9 cellular contexts compared by ENCODE assay signal in genomic region chr1:183841950-183842816, GRCh38. TPM values are rescaled to one million over a fixed set of nuclear protein-coding genes. Genes with fewer than 3 reads are reported as not detected.
A peak's percentile ranks its signal among the peaks of the same experiment; 100 is the strongest.
DNase-seq lines count a peak whose midpoint lies in the region; ATAC-seq and TF ChIP-seq lines count a peak whose summit lies in the region.
"Had no signal": no experiment of that assay in that cellular context is flagged by ENCODE, and none has a peak within 500 bp of the region (broad histone marks: within the 10 kb centered on the region; RNA-seq: fewer than 3 reads in every experiment).

No MANE protein-coding gene starts in this region.

- no peak overlapping the region for H2AFZ ChIP-seq in ACC112 (ENCODE audit: low read length, unreplicated experiment)
- peak overlapping the region; percentile 53 for H2AFZ ChIP-seq in PC-3 (ENCODE audit: low read length)

- H3K9ac ChIP-seq in PC-3 (ENCODE audit: low read length), result peak overlapping the region; percentile 48; the same call in 1 of the 2 replicates
- no peak overlapping the region for H3K9ac ChIP-seq in mucosa of rectum (ENCODE audit: low read depth in 1 of 2, low read length in 2 of 2)

- DNase-seq in PC-3, result peak; percentile 76
- no peak for DNase-seq in HPDE6-E6E7 (ENCODE audit: extremely low spot score)
- DNase-seq in anterior cingulate cortex (lab: John Stamatoyannopoulos, UW), result no peak

- POLR2A ChIA-PET in PC-3 (lab: Charles Lee; ENCODE audit: unreplicated experiment), result interaction anchor here (0.7 kb wide), 2 partner anchors 8 to 162 kb away, joined by 3 to 4 read pairs; no protein-coding TSS in a partner anchor

- ATAC-seq in GM18511 (IDR thresholded peaks at IDR 0.05; ENCODE audit: unreplicated experiment) (peak; percentile 90), HG02970 (IDR thresholded peaks at IDR 0.05; ENCODE audit: low FRiP score, unreplicated experiment) (peak; percentile 64), PC-3 (peak; percentile 96)

- intact Hi-C loops in PC-3 (cut with micrococcal nuclease), result loop anchor here (1.0 kb wide), 1 partner anchor 37 kb away; the partner anchor contains the start of gene RGL1

- no peaks in the 10 kb centered on the region for H3K9me2 ChIP-seq in PC-3 (replicated peaks; ENCODE audit: low read length)

- no peak for TF ChIP-seq CTCF in PC-3 (conservative IDR thresholded peaks at IDR 0.05; ENCODE audit: low read depth, low read length)

- H3K4me1 ChIP-seq in ACC112 (ENCODE audit: control insufficient read depth, insufficient read depth, low read length, unreplicated experiment) (peaks cover 52% of the 10 kb centered on the region), PC-3 (ENCODE audit: insufficient read depth, low read length) (peaks cover 40% of the 10 kb centered on the region), mucosa of rectum (ENCODE audit: control insufficient read depth in 2 of 2, insufficient read depth in 2 of 2, low read length in 2 of 2) (no peaks in the 10 kb centered on the region)

- H3K79me2 ChIP-seq in ACC112 (ENCODE audit: control insufficient read depth, insufficient read depth, low read length, unreplicated experiment) (peaks cover 8% of the 10 kb centered on the region), PC-3 (ENCODE audit: low read length) (no peaks in the 10 kb centered on the region)

- H3K4me3 ChIP-seq in ACC112 (ENCODE audit: low read depth, low read length) (peak overlapping the region; percentile 58), PC-3 (ENCODE audit: low read length) (peak overlapping the region; percentile 44; the same call in 1 of the 2 replicates), mucosa of rectum (ENCODE audit: low read length in 2 of 2) (no peak overlapping the region)

- H3K27me3 ChIP-seq in ACC112 (ENCODE audit: insufficient read depth, low read length), result no peaks in the 10 kb centered on the region
- no peaks in the 10 kb centered on the region for H3K27me3 ChIP-seq in PC-3 (ENCODE audit: low read length)
- H3K27me3 ChIP-seq in mucosa of rectum (ENCODE audit: control insufficient read depth in 2 of 2, insufficient read depth in 2 of 2, low read length in 2 of 2), result no peaks in the 10 kb centered on the region
- H3K27me3 ChIP-seq: neutrophil had no signal

- H3K36me3 ChIP-seq in ACC112 (ENCODE audit: insufficient read depth, low read length) (peaks cover 8% of the 10 kb centered on the region; the same call in 1 of the 2 replicates), PC-3 (ENCODE audit: low read depth, low read length) (no peaks in the 10 kb centered on the region), mucosa of rectum (ENCODE audit: control insufficient read depth in 2 of 2, insufficient read depth in 2 of 2, low read length in 2 of 2) (no peaks in the 10 kb centered on the region)
- H3K36me3 ChIP-seq: neutrophil had no signal

- BruUV-seq in PC-3 (replicated peaks; lab: Mats Ljungman, UMichigan), result no TSS peak

- peak overlapping the region; percentile 92 for H3K27ac ChIP-seq in ACC112 (ENCODE audit: low read depth, low read length)
- H3K27ac ChIP-seq in PC-3 (ENCODE audit: low read length), result peak overlapping the region; percentile 79
- H3K27ac ChIP-seq in cingulate gyrus (ENCODE audit: low read depth, low read length), result peak overlapping the region; percentile 12
- H3K27ac ChIP-seq in mucosa of rectum (ENCODE audit: low read depth in 2 of 2, low read length in 2 of 2), result peak overlapping the region; percentile 33 to 56
- H3K27ac ChIP-seq: neutrophil had no signal

- peak overlapping the region; percentile 79 for H3K4me2 ChIP-seq in PC-3 (ENCODE audit: low read length)

- H3F3A ChIP-seq in PC-3 (ENCODE audit: low read length, unreplicated experiment), result no peaks in the 10 kb centered on the region

- H3K9me3 ChIP-seq in PC-3 (ENCODE audit: low read length) (no peaks in the 10 kb centered on the region), mucosa of rectum (ENCODE audit: control insufficient read depth in 2 of 2, low read length in 2 of 2) (no peaks in the 10 kb centered on the region)
- H3K9me3 ChIP-seq: neutrophil had no signal

- CTCF ChIA-PET in PC-3 (lab: Charles Lee), result no interaction called here

- no peaks in the 10 kb centered on the region for H4K20me1 ChIP-seq in PC-3 (ENCODE audit: low read length)

RNA-seq across cellular contexts. Expression of gene RGL1, which starts 37.3 kb away (rescaled TPM):
- 1.5 and 1.9 TPM in 2 replicates for total RNA-seq in PC-3 (2014; rRNA removed)

Comparison
In these comparisons a context has a peak if more than half of its experiments do, and no peak if none do; other contexts are left out.
1. H3K27ac ChIP-seq: peak in every context shown above with its lines; median percentile 92 in ACC112; 79 in PC-3; 44 in mucosa of rectum; 12 in cingulate gyrus.
2. H3K4me3 ChIP-seq: peak in ACC112 (single experiment) and PC-3 (single experiment); none in mucosa of rectum (0 of 2).
3. Peak in every context shown above with its lines, with median percentiles within 50 percentile points of each other: ATAC-seq.